In genomic region chr4:76902233-76902890, GRCh38 we compare ENCODE assay signal across 26 cellular contexts. TPM values are rescaled to one million over a fixed set of nuclear protein-coding genes. Genes with fewer than 3 reads are reported as not detected.
DNase-seq lines count a peak whose midpoint lies in the region; ATAC-seq, FAIRE-seq and TF ChIP-seq lines count a peak whose summit lies in the region.
"Had no signal": no experiment of that assay in that cellular context is flagged by ENCODE, and none has a peak within 500 bp of the region (broad histone marks: within the 10 kb centered on the region; RNA-seq: fewer than 3 reads in every experiment).

No MANE protein-coding gene starts in this region.

- no peak overlapping the region for H3K23ac ChIP-seq in mesenchymal stem cell (ENCODE audit: low read length in 2 of 2)

- CTCF ChIA-PET in HepG2 (lab: Yijun Ruan, JAX; ENCODE audit: low intra/inter-chr PET ratio, low total read pairs), result no interaction called here

- 6% methylated on average over 3 of the region's 3 CpGs for WGBS in HepG2 (ENCODE audit: low lambda C conversion rate)
- WGBS in small intestine, 3 donors, result 19 to 51% (median 29%) methylated on average over 3 of the region's 3 CpGs
- WGBS in mesenchymal stem cell, result 75% methylated on average over 3 of the region's 3 CpGs

- H3K18ac ChIP-seq in mesenchymal stem cell (ENCODE audit: low read depth in 1 of 2, low read length in 2 of 2), result no peak overlapping the region

- no peaks in the 10 kb centered on the region for H3K79me2 ChIP-seq in HepG2 (ENCODE audit: insufficient read depth, low read length)

- H3K4ac ChIP-seq in mesenchymal stem cell (ENCODE audit: low read depth in 1 of 2, low read length in 2 of 2), result no peak overlapping the region

- H3K14ac ChIP-seq in mesenchymal stem cell (ENCODE audit: low read length in 2 of 2), result no peak overlapping the region

- POLR2A ChIA-PET in HepG2 (lab: Yijun Ruan, JAX), result interaction anchor here (1.2 to 1.4 kb wide), 2 partner anchors 47 to 71 kb away, joined by 3 read pairs; partner anchors contain the start of gene SEPTIN11

- BruUV-seq in HepG2 (replicated peaks; lab: Mats Ljungman, UMichigan), result no TSS peak

- intact Hi-C loops in HepG2 (cut with micrococcal nuclease; ENCODE audit: unreplicated experiment), result no loop called here

- no peaks in the 10 kb centered on the region for H3K36me3 ChIP-seq in HepG2 (replicated peaks in 1 of 2; ENCODE audit: control insufficient read depth in 1 of 2, insufficient read depth in 2 of 2, low read length in 2 of 2)
- no peaks in the 10 kb centered on the region for H3K36me3 ChIP-seq in small intestine (ENCODE audit: control insufficient read depth in 2 of 2, insufficient read depth in 2 of 2, low read length in 2 of 2)
- H3K36me3 ChIP-seq in mesenchymal stem cell (ENCODE audit: control insufficient read depth in 1 of 2, insufficient read depth in 2 of 2, low read depth in 1 of 2, low read length in 2 of 2), result no peaks in the 10 kb centered on the region

- in situ Hi-C loops in HepG2 (cut with HindIII; ENCODE audit: extremely low pct_ligation_motif_present, low pct_unique_long_range_greater_than_20kb), result no loop called here

- H3K4me2 ChIP-seq in HepG2 (ENCODE audit: low read depth, low read length) (peak overlapping the region; percentile 42; the same call in 1 of the 2 replicates), mesenchymal stem cell (ENCODE audit: low read length, poor library complexity, severe bottlenecking) (no peak overlapping the region)
- H3K4me2 ChIP-seq: KMS-11 had no signal

- H2BK15ac ChIP-seq in mesenchymal stem cell (ENCODE audit: low read depth, poor library complexity, severe bottlenecking), result no peak overlapping the region

- H3K4me1 ChIP-seq in HepG2 (ENCODE audit: insufficient read depth, low read length) (peaks cover 39% of the 10 kb centered on the region), small intestine (ENCODE audit: control insufficient read depth in 2 of 2, insufficient read depth in 1 of 2, low read depth in 1 of 2, low read length in 1 of 2) (peaks cover 3 to 5% of the 10 kb centered on the region in 2 donors), mesenchymal stem cell (ENCODE audit: control insufficient read depth, insufficient read depth, low read depth, low read length) (peaks cover 5% of the 10 kb centered on the region)

- H3K4me3 ChIP-seq in HepG2 (replicated peaks in 1 of 3; ENCODE audit: insufficient read depth in 1 of 3, low read depth in 2 of 3, low read length in 3 of 3) (no peak overlapping the region), small intestine (ENCODE audit: low read depth in 1 of 2, low read length in 2 of 2) (no peak overlapping the region), mesenchymal stem cell (ENCODE audit: insufficient read depth in 1 of 2, low read depth in 1 of 2, low read length in 2 of 2) (no peak overlapping the region)
- H3K4me3 ChIP-seq: GM12878 had no signal

- H3K27ac ChIP-seq in VCaP (no peak overlapping the region), HepG2 (ENCODE audit: extremely low read length, insufficient read depth, low read length) (no peak overlapping the region), small intestine (ENCODE audit: low read depth in 1 of 2, low read length in 1 of 2) (peak overlapping the region in 1 of 2 donors; percentile 6), mesenchymal stem cell (ENCODE audit: low read length, poor library complexity, severe bottlenecking) (no peak overlapping the region)
- H3K27ac ChIP-seq: HL-60, KMS-11, RWPE1 had no signal

- no peak for TF ChIP-seq POLR2A in HepG2 (IDR thresholded peaks at IDR 0.05; ENCODE audit: insufficient read depth in 1 of 2, low read depth in 2 of 2, low read length in 2 of 2)

- H2AFZ ChIP-seq in HepG2 (ENCODE audit: low read length) (no peak overlapping the region), mesenchymal stem cell (ENCODE audit: low read depth, low read length) (no peak overlapping the region)

- H4K91ac ChIP-seq in mesenchymal stem cell (ENCODE audit: low read length), result no peak overlapping the region

- ATAC-seq in HepG2, result peak; percentile 83
- ATAC-seq: CD8-positive, alpha-beta T cell; GM12878; Panc1; T-cell had no signal

- H3K9me3 ChIP-seq in HepG2 (ENCODE audit: low read length) (peaks cover 7% of the 10 kb centered on the region), small intestine (ENCODE audit: control insufficient read depth, low read depth) (no peaks in the 10 kb centered on the region), mesenchymal stem cell (ENCODE audit: control insufficient read depth, low read length) (no peaks in the 10 kb centered on the region)
- H3K9me3 ChIP-seq: Caco-2 had no signal

- no peaks in the 10 kb centered on the region for H4K20me1 ChIP-seq in HepG2 (ENCODE audit: insufficient read depth, low read length)

- H2BK5ac ChIP-seq in mesenchymal stem cell (ENCODE audit: low read depth, low read length, poor library complexity, severe bottlenecking), result no peak overlapping the region

- H3K9ac ChIP-seq in HepG2 (ENCODE audit: insufficient read depth, low read depth, low read length) (no peak overlapping the region), mesenchymal stem cell (ENCODE audit: low read length) (no peak overlapping the region)
- H3K9ac ChIP-seq: KMS-11 had no signal

- TF ChIP-seq RAD21 in HepG2 (CRISPR knock-in tag; IDR thresholded peaks at IDR 0.05), result no peak

- peak; percentile 84 for DNase-seq in HuH-7 (ENCODE audit: low spot score)
- peak; percentile 68 for DNase-seq in HepG2 (ENCODE audit: low spot score)
- DNase-seq in small intestine, result peak; percentile 85
- no peak for DNase-seq in DMS53 treated with DMSO at 0.1 percent for 48 hours (lab: John Stamatoyannopoulos, UW; ENCODE audit: unreplicated experiment)
- DNase-seq in NCI-H524 (lab: John Stamatoyannopoulos, UW), result no peak
- DNase-seq in mesenchymal stem cell, result no peak
- DNase-seq: C1 segment of cervical spinal cord; CD8-positive, alpha-beta T cell; DMS79; EL; GDM1; HCEC 1CT; NCI-H2029; NCI-H446 treated with DMSO at 0.1 percent for 48 hours; NCI-H526 treated with DMSO at 0.1 percent for 48 hours; SHP77; T-cell had no signal

- no peaks in the 10 kb centered on the region for H3K79me1 ChIP-seq in mesenchymal stem cell (replicated peaks; ENCODE audit: low read length, poor library complexity, severe bottlenecking)

- H2BK12ac ChIP-seq in mesenchymal stem cell (ENCODE audit: low read length in 2 of 2), result no peak overlapping the region

- H4K8ac ChIP-seq in mesenchymal stem cell (ENCODE audit: low read length), result no peak overlapping the region

- H2AK5ac ChIP-seq in mesenchymal stem cell (ENCODE audit: low read length, severe bottlenecking), result no peak overlapping the region

- H3K27me3 ChIP-seq in HepG2 (ENCODE audit: control insufficient read depth in 1 of 2, insufficient read depth in 2 of 2, low read length in 2 of 2) (peaks cover 0 to 8% of the 10 kb centered on the region in 2 experiments; a peak in 1 of 5 replicates), small intestine (ENCODE audit: control insufficient read depth in 2 of 2, insufficient read depth in 2 of 2, low read length in 2 of 2) (peaks cover 0 to 2% of the 10 kb centered on the region in 2 donors), mesenchymal stem cell (ENCODE audit: control insufficient read depth in 1 of 2, insufficient read depth in 1 of 2, low read length in 2 of 2) (peaks cover 0 to 42% of the 10 kb centered on the region in 2 experiments)

- TF ChIP-seq EP300 in HepG2 (IDR thresholded peaks at IDR 0.05; ENCODE audit: low read depth in 2 of 2, low read length in 2 of 2) (no peak), HepG2 (CRISPR knock-in tag; IDR thresholded peaks at IDR 0.05; ENCODE audit: borderline replicate concordance) (no peak)

- FAIRE-seq in HepG2 (lab: Jason Lieb, UNC), result peak; percentile 59
- no peak for FAIRE-seq in small intestine (lab: Jason Lieb, UNC)
- FAIRE-seq: H1 had no signal

- H2BK120ac ChIP-seq in mesenchymal stem cell (ENCODE audit: low read depth, low read length), result no peak overlapping the region

- peak; percentile 4; the same call in 1 of the 2 replicates for TF ChIP-seq CTCF in VCaP (conservative IDR thresholded peaks at IDR 0.05)
- TF ChIP-seq CTCF in HepG2 (CRISPR knock-in tag; IDR thresholded peaks at IDR 0.05), result no peak

RNA-seq across cellular contexts. Expression of gene SOWAHB, which starts 4.4 kb away (rescaled TPM):
- total RNA-seq in HepG2 (2016; rRNA removed; fragmentation: Illumina TruSeq; extraction: Trizol), result 0.27 and 0.51 TPM in 2 replicates
- total RNA-seq in HepG2 (2016; cell fraction: cytosol; rRNA removed; fragmentation: Illumina TruSeq; extraction: Trizol; ENCODE audit: low read depth), result not detected in 2 replicates
- 0.49 and 0.69 TPM in 2 replicates for total RNA-seq in HepG2 (2016; cell fraction: insoluble cytoplasmic fraction; rRNA removed; fragmentation: Illumina TruSeq; extraction: Trizol)
- 0.22 and 0.28 TPM in 2 replicates for total RNA-seq in HepG2 (2016; cell fraction: membrane; rRNA removed; fragmentation: Illumina TruSeq; extraction: Trizol)
- total RNA-seq in HepG2 (2016; cell fraction: nucleus; rRNA removed; fragmentation: Illumina TruSeq; extraction: Trizol), result 0.41 and 0.56 TPM in 2 replicates
- 0.12 and 0.24 TPM in 2 replicates for polyA plus RNA-seq in HepG2 (2011; rRNA removed)
- polyA plus RNA-seq in HepG2 (2011; cell fraction: cytosol; rRNA removed), result 0.08 and 0.26 TPM in 2 replicates
- polyA plus RNA-seq in HepG2 (2011; cell fraction: nucleus; rRNA removed), result 0.28 and 0.29 TPM in 2 replicates
- polyA plus RNA-seq in HepG2 (2012), result 0.05 and 0.08 TPM in 2 replicates
- polyA plus RNA-seq in HepG2 (2016; cell fraction: cytosol; fragmentation: Illumina TruSeq; extraction: Trizol; ENCODE audit: low read depth), result not detected in 2 replicates
- polyA plus RNA-seq in HepG2 (2016; cell fraction: insoluble cytoplasmic fraction; fragmentation: Illumina TruSeq; extraction: Trizol; ENCODE audit: low read depth), result 0.24 and 0.35 TPM in 2 replicates
- 0.06 TPM in 1 of 2 replicates, not detected in the other for polyA plus RNA-seq in HepG2 (2016; cell fraction: membrane; fragmentation: Illumina TruSeq; extraction: Trizol; ENCODE audit: low read depth)
- polyA plus RNA-seq in HepG2 (2016; cell fraction: nucleus; fragmentation: Illumina TruSeq; extraction: Trizol; ENCODE audit: insufficient read depth, low read depth), result 0.23 and 0.32 TPM in 2 replicates
- 0.20 TPM in 1 of 2 replicates, not detected in the other for polyA minus RNA-seq in HepG2 (2011; rRNA and poly(A)+ RNA removed; ENCODE audit: low replicate concordance)
- 0.44 and 0.49 TPM in 2 replicates for polyA minus RNA-seq in HepG2 (2011; cell fraction: cytosol; rRNA and poly(A)+ RNA removed)
- polyA minus RNA-seq in HepG2 (2011; cell fraction: nucleus; rRNA and poly(A)+ RNA removed), result 0.26 and 0.75 TPM in 2 replicates
- 1 to 10 TPM; 5.3 to 7.3 (median 6.3) TPM for polyA plus RNA-seq in small intestine
- 0.03 TPM for polyA plus RNA-seq in mesenchymal stem cell (2013, experiment 1 of 2)
- polyA plus RNA-seq in mesenchymal stem cell (2013, experiment 2 of 2), result 0.01 TPM
- total RNA-seq: CD8-positive, alpha-beta T cell; SK-MEL-5 had no signal

RNA-seq across cellular contexts. Expression of gene SEPTIN11, which starts 47.2 kb away (rescaled TPM):
- 47.3 and 87.4 TPM in 2 replicates for total RNA-seq in HepG2 (2016; rRNA removed; fragmentation: Illumina TruSeq; extraction: Trizol)
- total RNA-seq in HepG2 (2016; cell fraction: cytosol; rRNA removed; fragmentation: Illumina TruSeq; extraction: Trizol; ENCODE audit: low read depth), result 10.8 TPM in 2 replicates
- total RNA-seq in HepG2 (2016; cell fraction: insoluble cytoplasmic fraction; rRNA removed; fragmentation: Illumina TruSeq; extraction: Trizol), result 49.8 and 80.6 TPM in 2 replicates
- 19.7 and 19.9 TPM in 2 replicates for total RNA-seq in HepG2 (2016; cell fraction: membrane; rRNA removed; fragmentation: Illumina TruSeq; extraction: Trizol)
- 41.4 and 41.7 TPM in 2 replicates for total RNA-seq in HepG2 (2016; cell fraction: nucleus; rRNA removed; fragmentation: Illumina TruSeq; extraction: Trizol)
- polyA plus RNA-seq in HepG2 (2011; rRNA removed), result 19.8 and 28.9 TPM in 2 replicates
- 13.4 and 18.3 TPM in 2 replicates for polyA plus RNA-seq in HepG2 (2011; cell fraction: cytosol; rRNA removed)
- polyA plus RNA-seq in HepG2 (2011; cell fraction: nucleus; rRNA removed), result 6.3 and 10.6 TPM in 2 replicates
- 17.3 and 20.0 TPM in 2 replicates for polyA plus RNA-seq in HepG2 (2012)
- 1.9 and 2.0 TPM in 2 replicates for polyA plus RNA-seq in HepG2 (2016; cell fraction: cytosol; fragmentation: Illumina TruSeq; extraction: Trizol; ENCODE audit: low read depth)
- polyA plus RNA-seq in HepG2 (2016; cell fraction: insoluble cytoplasmic fraction; fragmentation: Illumina TruSeq; extraction: Trizol; ENCODE audit: low read depth), result 70.5 and 72.1 TPM in 2 replicates
- polyA plus RNA-seq in HepG2 (2016; cell fraction: membrane; fragmentation: Illumina TruSeq; extraction: Trizol; ENCODE audit: low read depth), result 6.4 and 8.0 TPM in 2 replicates
- polyA plus RNA-seq in HepG2 (2016; cell fraction: nucleus; fragmentation: Illumina TruSeq; extraction: Trizol; ENCODE audit: insufficient read depth, low read depth), result 29.0 and 42.3 TPM in 2 replicates
- polyA minus RNA-seq in HepG2 (2011; rRNA and poly(A)+ RNA removed; ENCODE audit: low replicate concordance), result 5.8 and 22.8 TPM in 2 replicates
- 26.1 and 31.4 TPM in 2 replicates for polyA minus RNA-seq in HepG2 (2011; cell fraction: cytosol; rRNA and poly(A)+ RNA removed)
- 51.4 and 52.1 TPM in 2 replicates for polyA minus RNA-seq in HepG2 (2011; cell fraction: nucleus; rRNA and poly(A)+ RNA removed)
- polyA plus RNA-seq in small intestine, result 10 to 100 TPM; 19.0 to 33.0 (median 21.1) TPM
- polyA plus RNA-seq in mesenchymal stem cell (2013, experiment 1 of 2), result 510 TPM
- polyA plus RNA-seq in mesenchymal stem cell (2013, experiment 2 of 2), result 468 TPM

Comparison
In these comparisons a context has a peak if more than half of its experiments do, and no peak if none do; other contexts are left out.
1. DNase-seq: peak in HuH-7 (single experiment), HepG2 (single experiment) and small intestine (single experiment); none in DMS53 treated with DMSO at 0.1 percent for 48 hours (single experiment), NCI-H524 (0 of 2) and mesenchymal stem cell (single experiment).